Comparison of ENCODE assay signal across 11 cellular contexts in genomic region chr3:171248426-171249115, GRCh38.
DNase-seq lines count a peak whose midpoint lies in the region; ATAC-seq and TF ChIP-seq lines count a peak whose summit lies in the region.
"Had no signal": no experiment of that assay in that cellular context is flagged by ENCODE, and none has a peak within 500 bp of the region (broad histone marks: within the 10 kb centered on the region; RNA-seq: fewer than 3 reads in every experiment).

No MANE protein-coding gene starts in this region.

- TF ChIP-seq EP300 in tibial nerve (IDR thresholded peaks at IDR 0.05) = no peak

- H3K27ac Mint-ChIP-seq in CD8-positive, alpha-beta T cell = no peak overlapping the region

- no peak overlapping the region for H3K4me3 ChIP-seq in CD8-positive, alpha-beta T cell (ENCODE audit: low read depth, low read length)
- no peak overlapping the region for H3K4me3 ChIP-seq in tibial nerve

- H3K9me3 ChIP-seq in CD8-positive, alpha-beta T cell (ENCODE audit: low read length) = no peaks in the 10 kb centered on the region
- no peaks in the 10 kb centered on the region for H3K9me3 ChIP-seq in tibial nerve

- H3K9me3 Mint-ChIP-seq in CD8-positive, alpha-beta T cell = no peaks in the 10 kb centered on the region

- no peaks in the 10 kb centered on the region for H3K36me3 ChIP-seq in CD8-positive, alpha-beta T cell (ENCODE audit: insufficient read depth, low read length)
- H3K36me3 ChIP-seq in tibial nerve = no peaks in the 10 kb centered on the region

- TF ChIP-seq POLR2A in tibial nerve (IDR thresholded peaks at IDR 0.05) = no peak

- WGBS in tibial nerve, 2 donors = 79 to 83% methylated on average over 4 of the region's 4 CpGs

- TF ChIP-seq CTCF in CD8-positive, alpha-beta T cell (IDR thresholded peaks at IDR 0.05) = no peak
- no peak for TF ChIP-seq CTCF in tibial nerve (IDR thresholded peaks at IDR 0.05)

- peak; percentile 54 for ATAC-seq in CD8-positive, alpha-beta T cell
- ATAC-seq in GM18907 (IDR thresholded peaks at IDR 0.05; ENCODE audit: unreplicated experiment) (peak; percentile 82), HG02610 (IDR thresholded peaks at IDR 0.05; ENCODE audit: unreplicated experiment) (peak; percentile 72), HG03469 (IDR thresholded peaks at IDR 0.05; ENCODE audit: unreplicated experiment) (peak; percentile 60)

- intact Hi-C loops in CD8-positive, alpha-beta T cell (cut with DNase I, micrococcal nuclease) = loop anchor here (2.0 to 5.0 kb wide), 2 partner anchors 14 to 209 kb away; no protein-coding TSS in a partner anchor

- CTCF ChIA-PET in CD8-positive, alpha-beta T cell (lab: Charles Lee) = interaction anchor here (1.6 kb wide), 1 partner anchor 80 kb away, joined by 5 read pairs; no protein-coding TSS in a partner anchor

- peaks cover 48% of the 10 kb centered on the region for H3K4me1 ChIP-seq in CD8-positive, alpha-beta T cell (ENCODE audit: insufficient read depth, low read length)
- no peaks in the 10 kb centered on the region for H3K4me1 ChIP-seq in tibial nerve

- H3K4me1 Mint-ChIP-seq in CD8-positive, alpha-beta T cell (ENCODE audit: low read depth) = peaks cover 31% of the 10 kb centered on the region

- H3K27me3 Mint-ChIP-seq in CD8-positive, alpha-beta T cell (ENCODE audit: low read depth) = no peaks in the 10 kb centered on the region

- no peak overlapping the region for H3K4me3 Mint-ChIP-seq in CD8-positive, alpha-beta T cell

- H3K27ac ChIP-seq in CD8-positive, alpha-beta T cell (ENCODE audit: low read depth, low read length) = no peak overlapping the region
- H3K27ac ChIP-seq in tibial nerve = no peak overlapping the region

- no peaks in the 10 kb centered on the region for H3K36me3 Mint-ChIP-seq in CD8-positive, alpha-beta T cell

- POLR2A ChIA-PET in CD8-positive, alpha-beta T cell (lab: Charles Lee) = interaction anchor here (0.7 kb wide), 1 partner anchor 9 kb away, joined by 5 read pairs; no protein-coding TSS in a partner anchor

- DNase-seq in CD8-positive, alpha-beta T cell = no peak
- no peak for DNase-seq in effector CD4-positive, alpha-beta T cell
- DNase-seq in tibial nerve (ENCODE audit: low spot score in 2 of 2) (no peak), ecto neural progenitor cell (ENCODE audit: low spot score) (no peak), H4 (ENCODE audit: low spot score) (no peak)
- DNase-seq: activated CD8-positive, alpha-beta memory T cell treated with anti-CD3 and anti-CD28 coated beads, Interleukin-2, amount 50 U/mL, for 4 hours; C1 segment of cervical spinal cord; NCI-H1105 treated with DMSO at 0.1 percent for 48 hours had no signal

- no peaks in the 10 kb centered on the region for H3K27me3 ChIP-seq in CD8-positive, alpha-beta T cell (ENCODE audit: insufficient read depth, low read length)
- H3K27me3 ChIP-seq in tibial nerve = no peaks in the 10 kb centered on the region
